In the genomic region with DNA sequence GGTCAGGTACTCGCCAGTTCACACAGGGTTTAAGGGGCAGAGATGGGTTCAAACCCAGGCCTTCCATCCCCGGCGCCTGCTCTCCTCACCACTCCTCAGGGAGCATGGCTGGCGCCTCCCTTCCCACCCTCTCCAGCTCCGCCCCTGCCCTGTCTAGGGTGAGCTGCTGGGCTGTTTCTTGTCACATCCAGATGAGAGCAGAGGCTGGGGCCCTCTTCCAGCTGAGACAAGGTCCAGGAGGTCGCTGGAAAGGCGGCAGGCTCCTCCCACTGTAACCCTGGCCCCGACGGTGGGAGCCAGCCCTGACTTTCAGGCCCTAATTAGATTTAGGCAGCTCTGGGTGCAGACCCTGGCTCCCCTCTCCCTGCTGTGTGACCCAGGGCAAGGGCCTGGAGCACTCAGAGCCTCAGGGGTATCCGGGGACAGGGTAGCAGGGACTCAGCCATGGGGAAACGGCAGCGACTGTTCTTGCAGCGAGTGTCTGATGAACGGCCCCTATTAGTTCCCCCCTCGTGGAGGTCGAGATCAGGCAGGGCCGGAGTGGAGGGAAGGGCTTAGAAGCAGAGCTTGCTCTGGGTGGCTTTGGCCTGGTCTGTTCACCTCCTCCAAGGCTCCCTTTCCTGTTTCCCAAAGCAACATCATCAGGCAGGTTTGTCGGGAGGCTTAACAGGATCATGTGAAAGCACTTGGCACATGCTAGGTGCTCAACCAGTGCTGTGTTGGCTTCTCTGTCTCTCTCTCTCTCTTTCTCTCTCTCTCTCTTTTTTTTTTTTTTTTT, we compare ENCODE assay signal across 1 cellular context.
A peak's percentile ranks its signal among the peaks of the same experiment; 100 is the strongest.
TF ChIP-seq lines count a peak whose summit lies in the region.

No MANE protein-coding gene starts in this region.

TF ChIP-seq in HepG2, 621 proteins besides CTCF, POLR2A, EP300 and RAD21 (continued from another document):
- TF ChIP-seq, protein P1, sequence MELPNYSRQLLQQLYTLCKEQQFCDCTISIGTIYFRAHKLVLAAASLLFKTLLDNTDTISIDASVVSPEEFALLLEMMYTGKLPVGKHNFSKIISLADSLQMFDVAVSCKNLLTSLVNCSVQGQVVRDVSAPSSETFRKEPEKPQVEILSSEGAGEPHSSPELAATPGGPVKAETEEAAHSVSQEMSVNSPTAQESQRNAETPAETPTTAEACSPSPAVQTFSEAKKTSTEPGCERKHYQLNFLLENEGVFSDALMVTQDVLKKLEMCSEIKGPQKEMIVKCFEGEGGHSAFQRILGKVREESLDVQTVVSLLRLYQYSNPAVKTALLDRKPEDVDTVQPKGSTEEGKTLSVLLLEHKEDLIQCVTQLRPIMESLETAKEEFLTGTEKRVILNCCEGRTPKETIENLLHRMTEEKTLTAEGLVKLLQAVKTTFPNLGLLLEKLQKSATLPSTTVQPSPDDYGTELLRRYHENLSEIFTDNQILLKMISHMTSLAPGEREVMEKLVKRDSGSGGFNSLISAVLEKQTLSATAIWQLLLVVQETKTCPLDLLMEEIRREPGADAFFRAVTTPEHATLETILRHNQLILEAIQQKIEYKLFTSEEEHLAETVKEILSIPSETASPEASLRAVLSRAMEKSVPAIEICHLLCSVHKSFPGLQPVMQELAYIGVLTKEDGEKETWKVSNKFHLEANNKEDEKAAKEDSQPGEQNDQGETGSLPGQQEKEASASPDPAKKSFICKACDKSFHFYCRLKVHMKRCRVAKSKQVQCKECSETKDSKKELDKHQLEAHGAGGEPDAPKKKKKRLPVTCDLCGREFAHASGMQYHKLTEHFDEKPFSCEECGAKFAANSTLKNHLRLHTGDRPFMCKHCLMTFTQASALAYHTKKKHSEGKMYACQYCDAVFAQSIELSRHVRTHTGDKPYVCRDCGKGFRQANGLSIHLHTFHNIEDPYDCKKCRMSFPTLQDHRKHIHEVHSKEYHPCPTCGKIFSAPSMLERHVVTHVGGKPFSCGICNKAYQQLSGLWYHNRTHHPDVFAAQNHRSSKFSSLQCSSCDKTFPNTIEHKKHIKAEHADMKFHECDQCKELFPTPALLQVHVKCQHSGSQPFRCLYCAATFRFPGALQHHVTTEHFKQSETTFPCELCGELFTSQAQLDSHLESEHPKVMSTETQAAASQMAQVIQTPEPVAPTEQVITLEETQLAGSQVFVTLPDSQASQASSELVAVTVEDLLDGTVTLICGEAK (IDR thresholded peaks at IDR 0.05), result no peak
- TF ChIP-seq, protein P1 (CRISPR knock-in tag; IDR thresholded peaks at IDR 0.05), result no peak
- TF ChIP-seq HIVEP1 (CRISPR knock-in tag; IDR thresholded peaks at IDR 0.05) (peak; percentile 91), POGZ (CRISPR knock-in tag; IDR thresholded peaks at IDR 0.05) (peak; percentile 69), ZNF205 (CRISPR knock-in tag; IDR thresholded peaks at IDR 0.05) (no peak; the same call in 1 of the 2 replicates), ZNF530 (CRISPR knock-in tag; IDR thresholded peaks at IDR 0.05; ENCODE audit: low read depth) (no peak), ZBTB1 (CRISPR knock-in tag; IDR thresholded peaks at IDR 0.05; ENCODE audit: borderline replicate concordance) (no peak), RXRB (CRISPR knock-in tag; IDR thresholded peaks at IDR 0.05; ENCODE audit: borderline replicate concordance) (0 out of 2 replicates have a peak, but pooled peaks have one; percentile 9)
- TF ChIP-seq, protein P2, sequence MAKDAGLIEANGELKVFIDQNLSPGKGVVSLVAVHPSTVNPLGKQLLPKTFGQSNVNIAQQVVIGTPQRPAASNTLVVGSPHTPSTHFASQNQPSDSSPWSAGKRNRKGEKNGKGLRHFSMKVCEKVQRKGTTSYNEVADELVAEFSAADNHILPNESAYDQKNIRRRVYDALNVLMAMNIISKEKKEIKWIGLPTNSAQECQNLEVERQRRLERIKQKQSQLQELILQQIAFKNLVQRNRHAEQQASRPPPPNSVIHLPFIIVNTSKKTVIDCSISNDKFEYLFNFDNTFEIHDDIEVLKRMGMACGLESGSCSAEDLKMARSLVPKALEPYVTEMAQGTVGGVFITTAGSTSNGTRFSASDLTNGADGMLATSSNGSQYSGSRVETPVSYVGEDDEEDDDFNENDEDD (CRISPR knock-in tag; IDR thresholded peaks at IDR 0.05; ENCODE audit: borderline replicate concordance), result peak; percentile 56; the same call in 1 of the 2 replicates
- TF ChIP-seq, protein P3, sequence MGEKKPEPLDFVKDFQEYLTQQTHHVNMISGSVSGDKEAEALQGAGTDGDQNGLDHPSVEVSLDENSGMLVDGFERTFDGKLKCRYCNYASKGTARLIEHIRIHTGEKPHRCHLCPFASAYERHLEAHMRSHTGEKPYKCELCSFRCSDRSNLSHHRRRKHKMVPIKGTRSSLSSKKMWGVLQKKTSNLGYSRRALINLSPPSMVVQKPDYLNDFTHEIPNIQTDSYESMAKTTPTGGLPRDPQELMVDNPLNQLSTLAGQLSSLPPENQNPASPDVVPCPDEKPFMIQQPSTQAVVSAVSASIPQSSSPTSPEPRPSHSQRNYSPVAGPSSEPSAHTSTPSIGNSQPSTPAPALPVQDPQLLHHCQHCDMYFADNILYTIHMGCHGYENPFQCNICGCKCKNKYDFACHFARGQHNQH (CRISPR knock-in tag; IDR thresholded peaks at IDR 0.05), result peak; percentile 51; the same call in 1 of the 2 replicates
- TF ChIP-seq, protein P4, sequence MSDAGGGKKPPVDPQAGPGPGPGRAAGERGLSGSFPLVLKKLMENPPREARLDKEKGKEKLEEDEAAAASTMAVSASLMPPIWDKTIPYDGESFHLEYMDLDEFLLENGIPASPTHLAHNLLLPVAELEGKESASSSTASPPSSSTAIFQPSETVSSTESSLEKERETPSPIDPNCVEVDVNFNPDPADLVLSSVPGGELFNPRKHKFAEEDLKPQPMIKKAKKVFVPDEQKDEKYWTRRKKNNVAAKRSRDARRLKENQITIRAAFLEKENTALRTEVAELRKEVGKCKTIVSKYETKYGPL (CRISPR knock-in tag; IDR thresholded peaks at IDR 0.05), result no peak
